In the genomic region with DNA sequence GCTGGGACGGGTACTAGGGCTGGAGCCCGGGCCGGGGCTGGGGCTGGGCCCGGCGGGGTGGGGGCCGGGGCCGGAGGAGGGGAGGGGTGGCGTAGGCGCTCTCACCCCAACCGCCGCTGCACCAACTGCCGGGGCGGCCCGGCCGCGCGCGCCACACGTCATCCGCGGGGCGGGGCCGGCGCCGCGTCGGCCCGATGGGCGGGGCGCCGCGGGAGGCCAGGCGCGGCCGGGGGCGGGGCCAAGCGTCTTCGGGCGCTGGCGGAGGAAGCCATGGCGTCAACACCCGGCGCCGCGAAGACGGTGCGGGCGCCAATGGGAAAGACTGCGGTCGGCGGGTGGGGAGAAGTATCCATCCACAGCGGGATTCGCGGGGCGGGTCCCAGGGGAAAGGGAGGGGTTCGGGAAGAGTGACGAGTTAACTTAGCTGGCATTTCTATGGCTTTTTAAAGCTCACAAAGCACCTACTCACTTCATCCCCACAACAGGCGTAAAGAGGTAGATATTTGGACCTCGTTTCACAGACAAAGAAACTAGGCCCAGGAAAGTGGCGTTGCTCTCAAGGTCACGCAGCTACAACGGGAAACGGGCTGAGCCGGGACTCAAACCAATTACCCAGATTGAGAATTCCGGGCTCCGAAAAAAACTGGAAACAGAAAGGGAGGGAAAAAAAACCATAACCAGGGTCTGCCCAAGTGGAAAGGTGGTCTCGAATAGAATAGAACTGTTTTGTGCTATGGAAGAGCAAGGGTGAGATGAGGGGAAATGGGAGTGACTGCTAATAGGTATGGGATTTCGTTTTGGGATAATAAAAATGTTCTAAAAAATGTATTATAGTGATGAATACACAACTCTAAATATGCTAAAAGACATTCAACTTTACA, we compare ENCODE assay signal across 1 cellular context.
TF ChIP-seq lines count a peak whose summit lies in the region.

A gene with protein sequence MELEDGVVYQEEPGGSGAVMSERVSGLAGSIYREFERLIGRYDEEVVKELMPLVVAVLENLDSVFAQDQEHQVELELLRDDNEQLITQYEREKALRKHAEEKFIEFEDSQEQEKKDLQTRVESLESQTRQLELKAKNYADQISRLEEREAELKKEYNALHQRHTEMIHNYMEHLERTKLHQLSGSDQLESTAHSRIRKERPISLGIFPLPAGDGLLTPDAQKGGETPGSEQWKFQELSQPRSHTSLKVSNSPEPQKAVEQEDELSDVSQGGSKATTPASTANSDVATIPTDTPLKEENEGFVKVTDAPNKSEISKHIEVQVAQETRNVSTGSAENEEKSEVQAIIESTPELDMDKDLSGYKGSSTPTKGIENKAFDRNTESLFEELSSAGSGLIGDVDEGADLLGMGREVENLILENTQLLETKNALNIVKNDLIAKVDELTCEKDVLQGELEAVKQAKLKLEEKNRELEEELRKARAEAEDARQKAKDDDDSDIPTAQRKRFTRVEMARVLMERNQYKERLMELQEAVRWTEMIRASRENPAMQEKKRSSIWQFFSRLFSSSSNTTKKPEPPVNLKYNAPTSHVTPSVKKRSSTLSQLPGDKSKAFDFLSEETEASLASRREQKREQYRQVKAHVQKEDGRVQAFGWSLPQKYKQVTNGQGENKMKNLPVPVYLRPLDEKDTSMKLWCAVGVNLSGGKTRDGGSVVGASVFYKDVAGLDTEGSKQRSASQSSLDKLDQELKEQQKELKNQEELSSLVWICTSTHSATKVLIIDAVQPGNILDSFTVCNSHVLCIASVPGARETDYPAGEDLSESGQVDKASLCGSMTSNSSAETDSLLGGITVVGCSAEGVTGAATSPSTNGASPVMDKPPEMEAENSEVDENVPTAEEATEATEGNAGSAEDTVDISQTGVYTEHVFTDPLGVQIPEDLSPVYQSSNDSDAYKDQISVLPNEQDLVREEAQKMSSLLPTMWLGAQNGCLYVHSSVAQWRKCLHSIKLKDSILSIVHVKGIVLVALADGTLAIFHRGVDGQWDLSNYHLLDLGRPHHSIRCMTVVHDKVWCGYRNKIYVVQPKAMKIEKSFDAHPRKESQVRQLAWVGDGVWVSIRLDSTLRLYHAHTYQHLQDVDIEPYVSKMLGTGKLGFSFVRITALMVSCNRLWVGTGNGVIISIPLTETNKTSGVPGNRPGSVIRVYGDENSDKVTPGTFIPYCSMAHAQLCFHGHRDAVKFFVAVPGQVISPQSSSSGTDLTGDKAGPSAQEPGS (N-terminal part only) (minus strand): TSS at position 130 of the 881 bp plus-strand sequence. CDS start 212 bp downstream, outside the sequence.

TF ChIP-seq in K562, 482 proteins besides CTCF, POLR2A, EP300 and RAD21 (continued from another document and continues in another):
- TF ChIP-seq, protein P1, sequence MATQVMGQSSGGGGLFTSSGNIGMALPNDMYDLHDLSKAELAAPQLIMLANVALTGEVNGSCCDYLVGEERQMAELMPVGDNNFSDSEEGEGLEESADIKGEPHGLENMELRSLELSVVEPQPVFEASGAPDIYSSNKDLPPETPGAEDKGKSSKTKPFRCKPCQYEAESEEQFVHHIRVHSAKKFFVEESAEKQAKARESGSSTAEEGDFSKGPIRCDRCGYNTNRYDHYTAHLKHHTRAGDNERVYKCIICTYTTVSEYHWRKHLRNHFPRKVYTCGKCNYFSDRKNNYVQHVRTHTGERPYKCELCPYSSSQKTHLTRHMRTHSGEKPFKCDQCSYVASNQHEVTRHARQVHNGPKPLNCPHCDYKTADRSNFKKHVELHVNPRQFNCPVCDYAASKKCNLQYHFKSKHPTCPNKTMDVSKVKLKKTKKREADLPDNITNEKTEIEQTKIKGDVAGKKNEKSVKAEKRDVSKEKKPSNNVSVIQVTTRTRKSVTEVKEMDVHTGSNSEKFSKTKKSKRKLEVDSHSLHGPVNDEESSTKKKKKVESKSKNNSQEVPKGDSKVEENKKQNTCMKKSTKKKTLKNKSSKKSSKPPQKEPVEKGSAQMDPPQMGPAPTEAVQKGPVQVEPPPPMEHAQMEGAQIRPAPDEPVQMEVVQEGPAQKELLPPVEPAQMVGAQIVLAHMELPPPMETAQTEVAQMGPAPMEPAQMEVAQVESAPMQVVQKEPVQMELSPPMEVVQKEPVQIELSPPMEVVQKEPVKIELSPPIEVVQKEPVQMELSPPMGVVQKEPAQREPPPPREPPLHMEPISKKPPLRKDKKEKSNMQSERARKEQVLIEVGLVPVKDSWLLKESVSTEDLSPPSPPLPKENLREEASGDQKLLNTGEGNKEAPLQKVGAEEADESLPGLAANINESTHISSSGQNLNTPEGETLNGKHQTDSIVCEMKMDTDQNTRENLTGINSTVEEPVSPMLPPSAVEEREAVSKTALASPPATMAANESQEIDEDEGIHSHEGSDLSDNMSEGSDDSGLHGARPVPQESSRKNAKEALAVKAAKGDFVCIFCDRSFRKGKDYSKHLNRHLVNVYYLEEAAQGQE (CRISPR knock-in tag; IDR thresholded peaks at IDR 0.05; ENCODE audit: low read depth): no peak
- TF ChIP-seq BACH1 (tag; IDR thresholded peaks at IDR 0.05): 0 out of 2 replicates have a peak, but pooled peaks have one; percentile 69
- TF ChIP-seq SNIP1 (IDR thresholded peaks at IDR 0.05; ENCODE audit: low read depth): peak; percentile 40; the same call in 1 of the 2 replicates
- no peak for TF ChIP-seq SIRT6 (IDR thresholded peaks at IDR 0.05; ENCODE audit: low read depth, low read length)
- no peak for TF ChIP-seq DMBX1 (CRISPR knock-in tag; IDR thresholded peaks at IDR 0.05; ENCODE audit: borderline replicate concordance)
- TF ChIP-seq, protein P2, sequence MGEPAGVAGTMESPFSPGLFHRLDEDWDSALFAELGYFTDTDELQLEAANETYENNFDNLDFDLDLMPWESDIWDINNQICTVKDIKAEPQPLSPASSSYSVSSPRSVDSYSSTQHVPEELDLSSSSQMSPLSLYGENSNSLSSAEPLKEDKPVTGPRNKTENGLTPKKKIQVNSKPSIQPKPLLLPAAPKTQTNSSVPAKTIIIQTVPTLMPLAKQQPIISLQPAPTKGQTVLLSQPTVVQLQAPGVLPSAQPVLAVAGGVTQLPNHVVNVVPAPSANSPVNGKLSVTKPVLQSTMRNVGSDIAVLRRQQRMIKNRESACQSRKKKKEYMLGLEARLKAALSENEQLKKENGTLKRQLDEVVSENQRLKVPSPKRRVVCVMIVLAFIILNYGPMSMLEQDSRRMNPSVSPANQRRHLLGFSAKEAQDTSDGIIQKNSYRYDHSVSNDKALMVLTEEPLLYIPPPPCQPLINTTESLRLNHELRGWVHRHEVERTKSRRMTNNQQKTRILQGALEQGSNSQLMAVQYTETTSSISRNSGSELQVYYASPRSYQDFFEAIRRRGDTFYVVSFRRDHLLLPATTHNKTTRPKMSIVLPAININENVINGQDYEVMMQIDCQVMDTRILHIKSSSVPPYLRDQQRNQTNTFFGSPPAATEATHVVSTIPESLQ (CRISPR knock-in tag; IDR thresholded peaks at IDR 0.05): no peak
- peak; percentile 8 for TF ChIP-seq POLR2B (IDR thresholded peaks at IDR 0.05; ENCODE audit: low read depth, partially characterized antibody)
- TF ChIP-seq ZNF79 (CRISPR knock-in tag; IDR thresholded peaks at IDR 0.05; ENCODE audit: low read depth): no peak
- no peak for TF ChIP-seq NFE2L1 (tag; IDR thresholded peaks at IDR 0.05; ENCODE audit: borderline replicate concordance, low read depth)
- TF ChIP-seq NONO (IDR thresholded peaks at IDR 0.05; ENCODE audit: low read depth in 2 of 2, low read length in 1 of 2): 0 out of 4 replicates have a peak, but pooled peaks of 1 of the 2 experiments have one; percentile 0
- TF ChIP-seq SMARCE1 (IDR thresholded peaks at IDR 0.05): no peak
- no peak for TF ChIP-seq RBM34 (IDR thresholded peaks at IDR 0.05; ENCODE audit: borderline replicate concordance, insufficient read depth, low read length)
- no peak for TF ChIP-seq HNRNPH1 (optimal IDR thresholded peaks at IDR 0.05; ENCODE audit: low read depth, low read length)
- TF ChIP-seq, protein P3, sequence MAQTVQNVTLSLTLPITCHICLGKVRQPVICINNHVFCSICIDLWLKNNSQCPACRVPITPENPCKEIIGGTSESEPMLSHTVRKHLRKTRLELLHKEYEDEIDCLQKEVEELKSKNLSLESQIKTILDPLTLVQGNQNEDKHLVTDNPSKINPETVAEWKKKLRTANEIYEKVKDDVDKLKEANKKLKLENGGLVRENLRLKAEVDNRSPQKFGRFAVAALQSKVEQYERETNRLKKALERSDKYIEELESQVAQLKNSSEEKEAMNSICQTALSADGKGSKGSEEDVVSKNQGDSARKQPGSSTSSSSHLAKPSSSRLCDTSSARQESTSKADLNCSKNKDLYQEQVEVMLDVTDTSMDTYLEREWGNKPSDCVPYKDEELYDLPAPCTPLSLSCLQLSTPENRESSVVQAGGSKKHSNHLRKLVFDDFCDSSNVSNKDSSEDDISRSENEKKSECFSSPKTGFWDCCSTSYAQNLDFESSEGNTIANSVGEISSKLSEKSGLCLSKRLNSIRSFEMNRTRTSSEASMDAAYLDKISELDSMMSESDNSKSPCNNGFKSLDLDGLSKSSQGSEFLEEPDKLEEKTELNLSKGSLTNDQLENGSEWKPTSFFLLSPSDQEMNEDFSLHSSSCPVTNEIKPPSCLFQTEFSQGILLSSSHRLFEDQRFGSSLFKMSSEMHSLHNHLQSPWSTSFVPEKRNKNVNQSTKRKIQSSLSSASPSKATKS (CRISPR knock-in tag; IDR thresholded peaks at IDR 0.05): no peak
- TF ChIP-seq, protein P4, sequence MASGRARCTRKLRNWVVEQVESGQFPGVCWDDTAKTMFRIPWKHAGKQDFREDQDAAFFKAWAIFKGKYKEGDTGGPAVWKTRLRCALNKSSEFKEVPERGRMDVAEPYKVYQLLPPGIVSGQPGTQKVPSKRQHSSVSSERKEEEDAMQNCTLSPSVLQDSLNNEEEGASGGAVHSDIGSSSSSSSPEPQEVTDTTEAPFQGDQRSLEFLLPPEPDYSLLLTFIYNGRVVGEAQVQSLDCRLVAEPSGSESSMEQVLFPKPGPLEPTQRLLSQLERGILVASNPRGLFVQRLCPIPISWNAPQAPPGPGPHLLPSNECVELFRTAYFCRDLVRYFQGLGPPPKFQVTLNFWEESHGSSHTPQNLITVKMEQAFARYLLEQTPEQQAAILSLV (tag; IDR thresholded peaks at IDR 0.05): no peak
- TF ChIP-seq MCM3 (IDR thresholded peaks at IDR 0.05): no peak
- TF ChIP-seq BRCA1 (IDR thresholded peaks at IDR 0.05): no peak
- TF ChIP-seq BRCA1 (CRISPR knock-in tag; IDR thresholded peaks at IDR 0.05): no peak
- TF ChIP-seq, protein P5, sequence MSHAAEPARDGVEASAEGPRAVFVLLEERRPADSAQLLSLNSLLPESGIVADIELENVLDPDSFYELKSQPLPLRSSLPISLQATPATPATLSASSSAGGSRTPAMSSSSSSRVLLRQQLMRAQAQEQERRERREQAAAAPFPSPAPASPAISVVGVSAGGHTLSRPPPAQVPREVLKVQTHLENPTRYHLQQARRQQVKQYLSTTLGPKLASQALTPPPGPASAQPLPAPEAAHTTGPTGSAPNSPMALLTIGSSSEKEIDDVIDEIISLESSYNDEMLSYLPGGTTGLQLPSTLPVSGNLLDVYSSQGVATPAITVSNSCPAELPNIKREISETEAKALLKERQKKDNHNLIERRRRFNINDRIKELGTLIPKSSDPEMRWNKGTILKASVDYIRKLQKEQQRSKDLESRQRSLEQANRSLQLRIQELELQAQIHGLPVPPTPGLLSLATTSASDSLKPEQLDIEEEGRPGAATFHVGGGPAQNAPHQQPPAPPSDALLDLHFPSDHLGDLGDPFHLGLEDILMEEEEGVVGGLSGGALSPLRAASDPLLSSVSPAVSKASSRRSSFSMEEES (CRISPR knock-in tag; IDR thresholded peaks at IDR 0.05): no peak
- TF ChIP-seq, protein P6, sequence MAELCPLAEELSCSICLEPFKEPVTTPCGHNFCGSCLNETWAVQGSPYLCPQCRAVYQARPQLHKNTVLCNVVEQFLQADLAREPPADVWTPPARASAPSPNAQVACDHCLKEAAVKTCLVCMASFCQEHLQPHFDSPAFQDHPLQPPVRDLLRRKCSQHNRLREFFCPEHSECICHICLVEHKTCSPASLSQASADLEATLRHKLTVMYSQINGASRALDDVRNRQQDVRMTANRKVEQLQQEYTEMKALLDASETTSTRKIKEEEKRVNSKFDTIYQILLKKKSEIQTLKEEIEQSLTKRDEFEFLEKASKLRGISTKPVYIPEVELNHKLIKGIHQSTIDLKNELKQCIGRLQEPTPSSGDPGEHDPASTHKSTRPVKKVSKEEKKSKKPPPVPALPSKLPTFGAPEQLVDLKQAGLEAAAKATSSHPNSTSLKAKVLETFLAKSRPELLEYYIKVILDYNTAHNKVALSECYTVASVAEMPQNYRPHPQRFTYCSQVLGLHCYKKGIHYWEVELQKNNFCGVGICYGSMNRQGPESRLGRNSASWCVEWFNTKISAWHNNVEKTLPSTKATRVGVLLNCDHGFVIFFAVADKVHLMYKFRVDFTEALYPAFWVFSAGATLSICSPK (IDR thresholded peaks at IDR 0.05; ENCODE audit: borderline replicate concordance): 0 out of 2 replicates have a peak, but pooled peaks have one; percentile 29
- 0 out of 4 replicates have a peak, but pooled peaks of 1 of the 2 experiments have one; percentile 44 for TF ChIP-seq CSDE1 (IDR thresholded peaks at IDR 0.05)
- TF ChIP-seq NRF1 (conservative IDR thresholded peaks at IDR 0.05 in 1 of 2, IDR thresholded peaks at IDR 0.05 in 1 of 2): no peak
- TF ChIP-seq ILF3 (IDR thresholded peaks at IDR 0.05; ENCODE audit: borderline replicate concordance): no peak
- no peak for TF ChIP-seq FUS (optimal IDR thresholded peaks at IDR 0.05; ENCODE audit: low read depth, low read length)
- TF ChIP-seq PPARD (CRISPR knock-in tag; IDR thresholded peaks at IDR 0.05): no peak
- TF ChIP-seq, protein P7, sequence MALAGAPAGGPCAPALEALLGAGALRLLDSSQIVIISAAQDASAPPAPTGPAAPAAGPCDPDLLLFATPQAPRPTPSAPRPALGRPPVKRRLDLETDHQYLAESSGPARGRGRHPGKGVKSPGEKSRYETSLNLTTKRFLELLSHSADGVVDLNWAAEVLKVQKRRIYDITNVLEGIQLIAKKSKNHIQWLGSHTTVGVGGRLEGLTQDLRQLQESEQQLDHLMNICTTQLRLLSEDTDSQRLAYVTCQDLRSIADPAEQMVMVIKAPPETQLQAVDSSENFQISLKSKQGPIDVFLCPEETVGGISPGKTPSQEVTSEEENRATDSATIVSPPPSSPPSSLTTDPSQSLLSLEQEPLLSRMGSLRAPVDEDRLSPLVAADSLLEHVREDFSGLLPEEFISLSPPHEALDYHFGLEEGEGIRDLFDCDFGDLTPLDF (CRISPR knock-in tag; IDR thresholded peaks at IDR 0.05): no peak
- TF ChIP-seq BDP1 (IDR thresholded peaks at IDR 0.05; ENCODE audit: insufficient read depth, insufficient read length): no peak
- TF ChIP-seq ZNF785 (CRISPR knock-in tag; IDR thresholded peaks at IDR 0.05): no peak
- no peak for TF ChIP-seq ZBTB1 (CRISPR knock-in tag; IDR thresholded peaks at IDR 0.05; ENCODE audit: borderline replicate concordance, low read depth)
- TF ChIP-seq, protein P8, sequence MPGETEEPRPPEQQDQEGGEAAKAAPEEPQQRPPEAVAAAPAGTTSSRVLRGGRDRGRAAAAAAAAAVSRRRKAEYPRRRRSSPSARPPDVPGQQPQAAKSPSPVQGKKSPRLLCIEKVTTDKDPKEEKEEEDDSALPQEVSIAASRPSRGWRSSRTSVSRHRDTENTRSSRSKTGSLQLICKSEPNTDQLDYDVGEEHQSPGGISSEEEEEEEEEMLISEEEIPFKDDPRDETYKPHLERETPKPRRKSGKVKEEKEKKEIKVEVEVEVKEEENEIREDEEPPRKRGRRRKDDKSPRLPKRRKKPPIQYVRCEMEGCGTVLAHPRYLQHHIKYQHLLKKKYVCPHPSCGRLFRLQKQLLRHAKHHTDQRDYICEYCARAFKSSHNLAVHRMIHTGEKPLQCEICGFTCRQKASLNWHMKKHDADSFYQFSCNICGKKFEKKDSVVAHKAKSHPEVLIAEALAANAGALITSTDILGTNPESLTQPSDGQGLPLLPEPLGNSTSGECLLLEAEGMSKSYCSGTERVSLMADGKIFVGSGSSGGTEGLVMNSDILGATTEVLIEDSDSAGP (CRISPR knock-in tag; IDR thresholded peaks at IDR 0.05): no peak
- no peak for TF ChIP-seq SIX5 (IDR thresholded peaks at IDR 0.05; ENCODE audit: borderline replicate concordance in 1 of 2, insufficient read depth in 1 of 2, low read depth in 1 of 2, low read length in 2 of 2)
- TF ChIP-seq NFATC3 (IDR thresholded peaks at IDR 0.05): no peak
- no peak for TF ChIP-seq CC2D1A (IDR thresholded peaks at IDR 0.05)
- no peak for TF ChIP-seq KLF13 (tag; IDR thresholded peaks at IDR 0.05; ENCODE audit: borderline replicate concordance, low read depth)
- TF ChIP-seq ERF (CRISPR knock-in tag; IDR thresholded peaks at IDR 0.05): peak; percentile 75; the same call in 1 of the 2 replicates
